ENCODE assay signal across 12 cellular contexts in genomic region chr3:56795807-56796185, GRCh38. TPM values are rescaled to one million over a fixed set of nuclear protein-coding genes. Genes with fewer than 3 reads are reported as not detected.
A peak's percentile ranks its signal among the peaks of the same experiment; 100 is the strongest.
DNase-seq lines count a peak whose midpoint lies in the region; ATAC-seq and TF ChIP-seq lines count a peak whose summit lies in the region.
"Had no signal": no experiment of that assay in that cellular context is flagged by ENCODE, and none has a peak within 500 bp of the region (broad histone marks: within the 10 kb centered on the region; RNA-seq: fewer than 3 reads in every experiment).

No MANE protein-coding gene starts in this region.

- peaks cover 71% of the 10 kb centered on the region for H3K4me1 Mint-ChIP-seq in activated CD4-positive, alpha-beta T cell treated with anti-CD3 and anti-CD28 coated beads for 36 hours
- peaks cover 33% of the 10 kb centered on the region for H3K4me1 Mint-ChIP-seq in stimulated activated memory B cell treated with anti-CD40 and anti-IgM and Interleukin-4, amounts not matched to agents 10 μg/mL and 1 μg/mL and 100 μg/mL, for 72 hours

- no peaks in the 10 kb centered on the region for H3K27me3 Mint-ChIP-seq in activated CD4-positive, alpha-beta T cell treated with anti-CD3 and anti-CD28 coated beads for 36 hours
- no peaks in the 10 kb centered on the region for H3K27me3 Mint-ChIP-seq in stimulated activated memory B cell treated with anti-CD40 and anti-IgM and Interleukin-4, amounts not matched to agents 10 μg/mL and 1 μg/mL and 100 μg/mL, for 72 hours

- H3K27ac ChIP-seq in dorsolateral prefrontal cortex, result peak overlapping the region in 18 of 59 donors; percentile 0 to 67 (median 29)

- TF ChIP-seq CTCF in dorsolateral prefrontal cortex (IDR thresholded peaks at IDR 0.05 in 54 of 56, conservative IDR thresholded peaks at IDR 0.05 in 2 of 56; ENCODE audit: low read depth in 1 of 56, partially characterized antibody in 56 of 56), result no peak

- no peak for ATAC-seq in activated CD4-positive, alpha-beta T cell treated with anti-CD3 and anti-CD28 coated beads for 36 hours
- no peak for ATAC-seq in stimulated activated memory B cell treated with anti-CD40 and anti-IgM and Interleukin-4, amounts not matched to agents 10 μg/mL and 1 μg/mL and 100 μg/mL, for 72 hours
- ATAC-seq in GM21526 (IDR thresholded peaks at IDR 0.05; ENCODE audit: low FRiP score, unreplicated experiment), result no peak

- peak overlapping the region in 41 of 59 donors; percentile 2 to 97 (median 89) for H3K4me3 ChIP-seq in dorsolateral prefrontal cortex

- POLR2A ChIA-PET in activated CD4-positive, alpha-beta T cell treated with anti-CD3 and anti-CD28 coated beads for 36 hours (lab: Charles Lee), result interaction anchor here (0.7 kb wide), 1 partner anchor 68 kb away, joined by 3 read pairs; no protein-coding TSS in a partner anchor

- H3K36me3 Mint-ChIP-seq in activated CD4-positive, alpha-beta T cell treated with anti-CD3 and anti-CD28 coated beads for 36 hours (ENCODE audit: low read depth), result peaks cover 16% of the 10 kb centered on the region
- peaks cover 6% of the 10 kb centered on the region for H3K36me3 Mint-ChIP-seq in stimulated activated memory B cell treated with anti-CD40 and anti-IgM and Interleukin-4, amounts not matched to agents 10 μg/mL and 1 μg/mL and 100 μg/mL, for 72 hours

- peak overlapping the region; percentile 75 for H3K27ac Mint-ChIP-seq in activated CD4-positive, alpha-beta T cell treated with anti-CD3 and anti-CD28 coated beads for 36 hours
- peak overlapping the region; percentile 8 for H3K27ac Mint-ChIP-seq in stimulated activated memory B cell treated with anti-CD40 and anti-IgM and Interleukin-4, amounts not matched to agents 10 μg/mL and 1 μg/mL and 100 μg/mL, for 72 hours

- CTCF ChIA-PET in activated CD4-positive, alpha-beta T cell treated with anti-CD3 and anti-CD28 coated beads for 36 hours (lab: Charles Lee), result interaction anchor here (1.1 to 11.5 kb wide), 4 partner anchors 11 to 193 kb away, joined by 4 to 270 read pairs (median 65); no protein-coding TSS in a partner anchor

- no peak for DNase-seq in activated CD4-positive, alpha-beta T cell treated with anti-CD3 and anti-CD28 coated beads for 36 hours
- DNase-seq in activated CD4-positive, alpha-beta T cell treated with anti-CD3 and anti-CD28 coated beads, Interleukin-2, amount 50 U/mL, for 1 hour, result no peak
- DNase-seq in SIG-M5 treated with dmso at 0.1 percent for 504 hours (lab: John Stamatoyannopoulos, UW; ENCODE audit: unreplicated experiment) (peak; percentile 70), dorsolateral prefrontal cortex (no peak), NCI-H1694 treated with DMSO at 0.1 percent for 48 hours (lab: John Stamatoyannopoulos, UW) (no peak)
- DNase-seq in activated CD4-positive, alpha-beta T cell treated with anti-CD3 and anti-CD28 coated beads, Interleukin-2, amount 50 U/mL, for 48 hours, result no peak
- DNase-seq: GOT3; KG1; stimulated activated CD4-positive, alpha-beta T cell treated with anti-CD3 and anti-CD28 coated beads, Interleukin-12 subunit alpha, Interleukin-12 subunit beta, amount 100 ng/mL, for 4 hours; T-helper 9 cell had no signal

- intact Hi-C loops in activated CD4-positive, alpha-beta T cell treated with anti-CD3 and anti-CD28 coated beads for 36 hours (cut with DNase I, micrococcal nuclease), result no loop called here
- intact Hi-C loops in dorsolateral prefrontal cortex (cut with DNase I), result no loop called here

- H3K27me3 ChIP-seq in dorsolateral prefrontal cortex, result no peaks in the 10 kb centered on the region

- H3K4me3 Mint-ChIP-seq in activated CD4-positive, alpha-beta T cell treated with anti-CD3 and anti-CD28 coated beads for 36 hours, result no peak overlapping the region
- H3K4me3 Mint-ChIP-seq in stimulated activated memory B cell treated with anti-CD40 and anti-IgM and Interleukin-4, amounts not matched to agents 10 μg/mL and 1 μg/mL and 100 μg/mL, for 72 hours, result no peak overlapping the region

- peaks cover 2% of the 10 kb centered on the region for H3K9me3 Mint-ChIP-seq in activated CD4-positive, alpha-beta T cell treated with anti-CD3 and anti-CD28 coated beads for 36 hours (ENCODE audit: low read depth)
- H3K9me3 Mint-ChIP-seq in stimulated activated memory B cell treated with anti-CD40 and anti-IgM and Interleukin-4, amounts not matched to agents 10 μg/mL and 1 μg/mL and 100 μg/mL, for 72 hours, result no peaks in the 10 kb centered on the region

RNA-seq across cellular contexts. Expression of gene ARHGEF3, which starts 6.0 kb away (rescaled TPM):
- total RNA-seq in activated CD4-positive, alpha-beta T cell treated with anti-CD3 and anti-CD28 coated beads for 36 hours, result 10 to 100 TPM; 34.4 to 38.3 TPM
- 10 to 100 TPM; 20.5 to 88.5 (median 62.5) TPM for total RNA-seq in dorsolateral prefrontal cortex
